ENCODE assay signal across 1 cellular context in the genomic region with DNA sequence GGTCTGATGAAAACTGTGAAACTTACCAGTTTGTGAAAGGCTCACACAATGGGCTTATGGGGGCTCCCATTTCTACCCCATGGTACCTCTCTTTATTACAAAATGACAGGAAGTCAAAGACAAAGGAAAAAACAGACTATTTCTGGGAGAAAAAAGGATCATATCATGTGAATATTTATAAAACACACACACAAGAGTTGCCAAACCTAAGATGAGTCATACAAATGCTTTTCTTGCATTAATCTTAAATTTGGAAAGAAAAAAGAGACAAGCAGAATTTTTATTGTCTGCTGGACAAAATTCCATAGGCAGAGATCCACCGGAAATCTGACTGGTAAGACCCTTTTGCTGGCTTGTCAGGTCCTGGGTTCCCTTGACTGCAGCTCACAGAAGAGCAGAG.
TF ChIP-seq lines count a peak whose summit lies in the region.

No MANE protein-coding gene starts in this region.

TF ChIP-seq in GM23338, 12 proteins besides CTCF, POLR2A, EP300 and RAD21 (continued from another document):
- TF ChIP-seq, protein P1, sequence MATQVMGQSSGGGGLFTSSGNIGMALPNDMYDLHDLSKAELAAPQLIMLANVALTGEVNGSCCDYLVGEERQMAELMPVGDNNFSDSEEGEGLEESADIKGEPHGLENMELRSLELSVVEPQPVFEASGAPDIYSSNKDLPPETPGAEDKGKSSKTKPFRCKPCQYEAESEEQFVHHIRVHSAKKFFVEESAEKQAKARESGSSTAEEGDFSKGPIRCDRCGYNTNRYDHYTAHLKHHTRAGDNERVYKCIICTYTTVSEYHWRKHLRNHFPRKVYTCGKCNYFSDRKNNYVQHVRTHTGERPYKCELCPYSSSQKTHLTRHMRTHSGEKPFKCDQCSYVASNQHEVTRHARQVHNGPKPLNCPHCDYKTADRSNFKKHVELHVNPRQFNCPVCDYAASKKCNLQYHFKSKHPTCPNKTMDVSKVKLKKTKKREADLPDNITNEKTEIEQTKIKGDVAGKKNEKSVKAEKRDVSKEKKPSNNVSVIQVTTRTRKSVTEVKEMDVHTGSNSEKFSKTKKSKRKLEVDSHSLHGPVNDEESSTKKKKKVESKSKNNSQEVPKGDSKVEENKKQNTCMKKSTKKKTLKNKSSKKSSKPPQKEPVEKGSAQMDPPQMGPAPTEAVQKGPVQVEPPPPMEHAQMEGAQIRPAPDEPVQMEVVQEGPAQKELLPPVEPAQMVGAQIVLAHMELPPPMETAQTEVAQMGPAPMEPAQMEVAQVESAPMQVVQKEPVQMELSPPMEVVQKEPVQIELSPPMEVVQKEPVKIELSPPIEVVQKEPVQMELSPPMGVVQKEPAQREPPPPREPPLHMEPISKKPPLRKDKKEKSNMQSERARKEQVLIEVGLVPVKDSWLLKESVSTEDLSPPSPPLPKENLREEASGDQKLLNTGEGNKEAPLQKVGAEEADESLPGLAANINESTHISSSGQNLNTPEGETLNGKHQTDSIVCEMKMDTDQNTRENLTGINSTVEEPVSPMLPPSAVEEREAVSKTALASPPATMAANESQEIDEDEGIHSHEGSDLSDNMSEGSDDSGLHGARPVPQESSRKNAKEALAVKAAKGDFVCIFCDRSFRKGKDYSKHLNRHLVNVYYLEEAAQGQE (IDR thresholded peaks at IDR 0.05; ENCODE audit: unreplicated experiment) = no peak
- TF ChIP-seq ZNF331 (CRISPR knock-in tag; IDR thresholded peaks at IDR 0.05; ENCODE audit: low read depth) (no peak), EZH2 (IDR thresholded peaks at IDR 0.05; ENCODE audit: low read depth, unreplicated experiment) (no peak), JUNB (IDR thresholded peaks at IDR 0.05; ENCODE audit: unreplicated experiment) (no peak), STAT1 (IDR thresholded peaks at IDR 0.05; ENCODE audit: unreplicated experiment) (no peak), CREB1 (CRISPR knock-in tag; IDR thresholded peaks at IDR 0.05; ENCODE audit: low read depth) (no peak)
- TF ChIP-seq, protein P2, sequence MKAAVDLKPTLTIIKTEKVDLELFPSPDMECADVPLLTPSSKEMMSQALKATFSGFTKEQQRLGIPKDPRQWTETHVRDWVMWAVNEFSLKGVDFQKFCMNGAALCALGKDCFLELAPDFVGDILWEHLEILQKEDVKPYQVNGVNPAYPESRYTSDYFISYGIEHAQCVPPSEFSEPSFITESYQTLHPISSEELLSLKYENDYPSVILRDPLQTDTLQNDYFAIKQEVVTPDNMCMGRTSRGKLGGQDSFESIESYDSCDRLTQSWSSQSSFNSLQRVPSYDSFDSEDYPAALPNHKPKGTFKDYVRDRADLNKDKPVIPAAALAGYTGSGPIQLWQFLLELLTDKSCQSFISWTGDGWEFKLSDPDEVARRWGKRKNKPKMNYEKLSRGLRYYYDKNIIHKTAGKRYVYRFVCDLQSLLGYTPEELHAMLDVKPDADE (IDR thresholded peaks at IDR 0.05) = no peak
- TF ChIP-seq, protein P3, sequence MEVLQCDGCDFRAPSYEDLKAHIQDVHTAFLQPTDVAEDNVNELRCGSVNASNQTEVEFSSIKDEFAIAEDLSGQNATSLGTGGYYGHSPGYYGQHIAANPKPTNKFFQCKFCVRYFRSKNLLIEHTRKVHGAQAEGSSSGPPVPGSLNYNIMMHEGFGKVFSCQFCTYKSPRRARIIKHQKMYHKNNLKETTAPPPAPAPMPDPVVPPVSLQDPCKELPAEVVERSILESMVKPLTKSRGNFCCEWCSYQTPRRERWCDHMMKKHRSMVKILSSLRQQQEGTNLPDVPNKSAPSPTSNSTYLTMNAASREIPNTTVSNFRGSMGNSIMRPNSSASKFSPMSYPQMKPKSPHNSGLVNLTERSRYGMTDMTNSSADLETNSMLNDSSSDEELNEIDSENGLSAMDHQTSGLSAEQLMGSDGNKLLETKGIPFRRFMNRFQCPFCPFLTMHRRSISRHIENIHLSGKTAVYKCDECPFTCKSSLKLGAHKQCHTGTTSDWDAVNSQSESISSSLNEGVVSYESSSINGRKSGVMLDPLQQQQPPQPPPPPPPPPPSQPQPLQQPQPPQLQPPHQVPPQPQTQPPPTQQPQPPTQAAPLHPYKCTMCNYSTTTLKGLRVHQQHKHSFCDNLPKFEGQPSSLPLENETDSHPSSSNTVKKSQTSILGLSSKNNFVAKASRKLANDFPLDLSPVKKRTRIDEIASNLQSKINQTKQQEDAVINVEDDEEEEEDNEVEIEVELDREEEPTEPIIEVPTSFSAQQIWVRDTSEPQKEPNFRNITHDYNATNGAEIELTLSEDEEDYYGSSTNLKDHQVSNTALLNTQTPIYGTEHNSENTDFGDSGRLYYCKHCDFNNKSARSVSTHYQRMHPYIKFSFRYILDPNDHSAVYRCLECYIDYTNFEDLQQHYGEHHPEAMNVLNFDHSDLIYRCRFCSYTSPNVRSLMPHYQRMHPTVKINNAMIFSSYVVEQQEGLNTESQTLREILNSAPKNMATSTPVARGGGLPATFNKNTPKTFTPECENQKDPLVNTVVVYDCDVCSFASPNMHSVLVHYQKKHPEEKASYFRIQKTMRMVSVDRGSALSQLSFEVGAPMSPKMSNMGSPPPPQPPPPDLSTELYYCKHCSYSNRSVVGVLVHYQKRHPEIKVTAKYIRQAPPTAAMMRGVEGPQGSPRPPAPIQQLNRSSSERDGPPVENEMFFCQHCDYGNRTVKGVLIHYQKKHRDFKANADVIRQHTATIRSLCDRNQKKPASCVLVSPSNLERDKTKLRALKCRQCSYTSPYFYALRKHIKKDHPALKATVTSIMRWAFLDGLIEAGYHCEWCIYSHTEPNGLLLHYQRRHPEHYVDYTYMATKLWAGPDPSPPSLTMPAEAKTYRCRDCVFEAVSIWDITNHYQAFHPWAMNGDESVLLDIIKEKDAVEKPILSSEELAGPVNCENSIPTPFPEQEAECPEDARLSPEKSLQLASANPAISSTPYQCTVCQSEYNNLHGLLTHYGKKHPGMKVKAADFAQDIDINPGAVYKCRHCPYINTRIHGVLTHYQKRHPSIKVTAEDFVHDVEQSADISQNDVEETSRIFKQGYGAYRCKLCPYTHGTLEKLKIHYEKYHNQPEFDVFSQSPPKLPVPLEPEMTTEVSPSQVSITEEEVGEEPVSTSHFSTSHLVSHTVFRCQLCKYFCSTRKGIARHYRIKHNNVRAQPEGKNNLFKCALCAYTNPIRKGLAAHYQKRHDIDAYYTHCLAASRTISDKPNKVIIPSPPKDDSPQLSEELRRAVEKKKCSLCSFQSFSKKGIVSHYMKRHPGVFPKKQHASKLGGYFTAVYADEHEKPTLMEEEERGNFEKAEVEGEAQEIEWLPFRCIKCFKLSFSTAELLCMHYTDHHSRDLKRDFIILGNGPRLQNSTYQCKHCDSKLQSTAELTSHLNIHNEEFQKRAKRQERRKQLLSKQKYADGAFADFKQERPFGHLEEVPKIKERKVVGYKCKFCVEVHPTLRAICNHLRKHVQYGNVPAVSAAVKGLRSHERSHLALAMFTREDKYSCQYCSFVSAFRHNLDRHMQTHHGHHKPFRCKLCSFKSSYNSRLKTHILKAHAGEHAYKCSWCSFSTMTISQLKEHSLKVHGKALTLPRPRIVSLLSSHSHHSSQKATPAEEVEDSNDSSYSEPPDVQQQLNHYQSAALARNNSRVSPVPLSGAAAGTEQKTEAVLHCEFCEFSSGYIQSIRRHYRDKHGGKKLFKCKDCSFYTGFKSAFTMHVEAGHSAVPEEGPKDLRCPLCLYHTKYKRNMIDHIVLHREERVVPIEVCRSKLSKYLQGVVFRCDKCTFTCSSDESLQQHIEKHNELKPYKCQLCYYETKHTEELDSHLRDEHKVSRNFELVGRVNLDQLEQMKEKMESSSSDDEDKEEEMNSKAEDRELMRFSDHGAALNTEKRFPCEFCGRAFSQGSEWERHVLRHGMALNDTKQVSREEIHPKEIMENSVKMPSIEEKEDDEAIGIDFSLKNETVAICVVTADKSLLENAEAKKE (CRISPR knock-in tag; IDR thresholded peaks at IDR 0.05) = no peak
